In the genomic region with DNA sequence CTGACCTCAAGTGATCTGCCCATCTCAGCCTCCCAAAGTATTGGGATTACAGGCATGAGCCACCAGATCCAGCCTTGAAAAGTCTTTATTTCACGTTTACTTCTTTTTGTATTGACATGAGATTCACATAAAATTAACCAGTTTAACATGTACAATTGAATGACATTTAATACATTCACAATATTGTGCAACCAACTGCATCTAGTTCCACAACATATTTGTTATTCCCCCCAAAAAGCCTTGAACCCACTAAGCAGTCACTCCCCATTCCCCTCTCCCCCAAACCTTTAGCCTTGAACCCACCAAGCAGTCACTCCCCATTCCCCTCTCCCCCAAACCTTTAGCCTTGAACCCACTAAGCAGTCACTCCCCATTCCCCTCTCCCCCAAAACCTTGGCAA, we compare ENCODE assay signal across 29 cellular contexts.
"Had no signal": no experiment of that assay in that cellular context is flagged by ENCODE, and none has a peak within 500 bp of the region (broad histone marks: within the 10 kb centered on the region; RNA-seq: fewer than 3 reads in every experiment).

No MANE protein-coding gene starts in this region.

- FAIRE-seq: urothelium cell line had no signal

- H3K27ac Mint-ChIP-seq: stimulated activated effector memory CD8-positive, alpha-beta T cell treated with anti-CD3 and anti-CD28 coated beads, Interleukin-12 subunit alpha, Interleukin-12 subunit beta, amount 100 ng/mL, for 72 hours; stimulated activated memory B cell treated with anti-CD40 and anti-IgM and Interleukin-4, amounts not matched to agents 10 μg/mL and 1 μg/mL and 100 μg/mL, for 72 hours; stimulated activated naive B cell treated with anti-CD40 and anti-IgM and Interleukin-4, amounts not matched to agents 10 μg/mL and 1 μg/mL and 100 μg/mL, for 72 hours; stimulated activated naive CD8-positive, alpha-beta T cell treated with anti-CD3 and anti-CD28 coated beads, Interleukin-15, amount 100 ng/mL, for 72 hours; stimulated activated naive CD8-positive, alpha-beta T cell treated with anti-CD3 and anti-CD28 coated beads, Interleukin-15, Interleukin-2, amounts not matched to agents 100 ng/mL and 50 ng/mL, for 24 hours; type B pancreatic cell had no signal

- H3K27me3 ChIP-seq: stomach, suprapubic skin, testis, thyroid gland, tibial artery, tibial nerve, transverse colon, upper lobe of left lung, upper lobe of right lung, uterus, vagina had no signal

- H3K4me3 ChIP-seq: stomach, suprapubic skin, testis, thoracic aorta, thyroid gland, tibial artery, tibial nerve, transverse colon, upper lobe of left lung, upper lobe of right lung, uterus, vagina had no signal

- H3K9me3 ChIP-seq: suprapubic skin, testis, thyroid gland, tibial artery, upper lobe of left lung, upper lobe of right lung, uterus, vagina had no signal

- DNase-seq: stimulated activated CD4-positive, alpha-beta T cell treated with anti-CD3 and anti-CD28 coated beads, Interleukin-2, amount 100 ng/mL, for 48 hours; stimulated activated CD4-positive, alpha-beta T cell treated with anti-CD3 and anti-CD28 coated beads, Interleukin-4, amount 100 ng/mL, for 1 hour; stimulated activated CD4-positive, alpha-beta T cell treated with anti-CD3 and anti-CD28 coated beads, Interleukin-4, amount 100 ng/mL, for 24 hours; stimulated activated CD4-positive, alpha-beta T cell treated with anti-CD3 and anti-CD28 coated beads, Interleukin-4, amount 100 ng/mL, for 4 hours; stimulated activated CD8-positive, alpha-beta memory T cell treated with anti-CD3 and anti-CD28 coated beads, Interleukin-4, amount 100 ng/mL, for 48 hours; stimulated activated naive B cell treated with anti-CD40 and anti-IgM and Interleukin-4, amounts not matched to agents 10 μg/mL and 1 μg/mL and 100 μg/mL, for 72 hours; stimulated activated naive CD4-positive, alpha-beta T cell; stimulated activated naive CD4-positive, alpha-beta T cell treated with Interleukin-2 at 50 U/mL for 16 hours; stimulated activated naive CD8-positive, alpha-beta T cell treated with anti-CD3 and anti-CD28 coated beads, Interleukin-15, amount 100 ng/mL, for 72 hours; stimulated activated naive CD8-positive, alpha-beta T cell treated with anti-CD3 and anti-CD28 coated beads, Interleukin-15, Interleukin-2, amounts not matched to agents 100 U/mL and 50 U/mL, for 24 hours; stomach; substantia nigra; testis; thyroid gland; tibial artery; transverse colon; trophoblast cell; upper lobe of left lung; upper lobe of right lung; uterus had no signal

- H3K4me1 Mint-ChIP-seq: stimulated activated naive CD8-positive, alpha-beta T cell treated with anti-CD3 and anti-CD28 coated beads, Interleukin-15, amount 100 ng/mL, for 72 hours had no signal

- H3K4me3 Mint-ChIP-seq: stimulated activated effector memory CD8-positive, alpha-beta T cell treated with anti-CD3 and anti-CD28 coated beads, Interleukin-12 subunit alpha, Interleukin-12 subunit beta, amount 100 ng/mL, for 72 hours; stimulated activated memory B cell treated with anti-CD40 and anti-IgM and Interleukin-4, amounts not matched to agents 10 μg/mL and 1 μg/mL and 100 μg/mL, for 72 hours; stimulated activated naive B cell treated with anti-CD40 and anti-IgM and Interleukin-4, amounts not matched to agents 10 μg/mL and 1 μg/mL and 100 μg/mL, for 72 hours; stimulated activated naive CD8-positive, alpha-beta T cell treated with anti-CD3 and anti-CD28 coated beads, Interleukin-15, amount 100 ng/mL, for 72 hours; stimulated activated naive CD8-positive, alpha-beta T cell treated with anti-CD3 and anti-CD28 coated beads, Interleukin-15, Interleukin-2, amounts not matched to agents 100 ng/mL and 50 ng/mL, for 24 hours; type B pancreatic cell had no signal

- ATAC-seq: stimulated activated effector memory CD8-positive, alpha-beta T cell treated with anti-CD3 and anti-CD28 coated beads, Interleukin-12 subunit alpha, Interleukin-12 subunit beta, amount 100 ng/mL, for 72 hours; stimulated activated memory B cell treated with anti-CD40 and anti-IgM and Interleukin-4, amounts not matched to agents 10 μg/mL and 1 μg/mL and 100 μg/mL, for 72 hours; stimulated activated naive B cell treated with anti-CD40 and anti-IgM and Interleukin-4, amounts not matched to agents 10 μg/mL and 1 μg/mL and 100 μg/mL, for 72 hours; stimulated activated naive CD8-positive, alpha-beta T cell treated with anti-CD3 and anti-CD28 coated beads, Interleukin-15, amount 100 ng/mL, for 72 hours; stimulated activated naive CD8-positive, alpha-beta T cell treated with anti-CD3 and anti-CD28 coated beads, Interleukin-15, Interleukin-2, amounts not matched to agents 100 U/mL and 50 U/mL, for 24 hours; upper lobe of right lung had no signal

- H3K27ac ChIP-seq: stomach, suprapubic skin, testis, thoracic aorta, thyroid gland, tibial artery, tibial nerve, transverse colon, upper lobe of left lung, upper lobe of right lung, uterus, vagina had no signal

- H3K36me3 ChIP-seq: suprapubic skin, thoracic aorta, thyroid gland, tibial artery, transverse colon, upper lobe of left lung, upper lobe of right lung, uterus, vagina had no signal

- H3K4me1 ChIP-seq: stomach, testis, thyroid gland, tibial artery, tibial nerve, transverse colon, uterus, vagina had no signal

- H3K27me3 Mint-ChIP-seq: stimulated activated memory B cell treated with anti-CD40 and anti-IgM and Interleukin-4, amounts not matched to agents 10 μg/mL and 1 μg/mL and 100 μg/mL, for 72 hours; stimulated activated naive B cell treated with anti-CD40 and anti-IgM and Interleukin-4, amounts not matched to agents 10 μg/mL and 1 μg/mL and 100 μg/mL, for 72 hours; stimulated activated naive CD8-positive, alpha-beta T cell treated with anti-CD3 and anti-CD28 coated beads, Interleukin-15, amount 100 ng/mL, for 72 hours; stimulated activated naive CD8-positive, alpha-beta T cell treated with anti-CD3 and anti-CD28 coated beads, Interleukin-15, Interleukin-2, amounts not matched to agents 100 ng/mL and 50 ng/mL, for 24 hours; type B pancreatic cell had no signal
